Comparison of ENCODE assay signal across 1 cellular context in the genomic region with DNA sequence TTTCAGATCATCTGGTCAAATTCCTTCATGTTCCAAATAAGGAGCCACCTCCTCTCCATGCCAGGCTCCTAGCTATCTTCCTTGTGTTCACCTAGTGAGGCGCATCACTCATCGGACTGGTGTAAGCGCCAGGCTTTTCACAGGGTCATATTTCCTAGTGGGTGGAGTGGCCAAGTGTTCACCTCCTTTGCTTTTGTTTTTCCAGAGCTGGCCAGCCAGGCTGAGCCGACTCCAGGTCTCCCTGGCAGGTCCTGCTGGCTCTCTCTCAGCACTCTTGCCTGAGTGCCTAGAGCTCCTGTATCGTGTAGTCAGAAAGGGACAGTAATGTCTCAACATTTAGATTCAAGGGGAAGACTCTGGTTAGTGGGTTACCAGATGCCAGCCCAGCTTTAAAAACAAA.
TF ChIP-seq lines count a peak whose summit lies in the region.

No MANE protein-coding gene starts in this region.

TF ChIP-seq in HepG2, 621 proteins besides CTCF, POLR2A, EP300 and RAD21:
- TF ChIP-seq IRX3 (CRISPR knock-in tag; IDR thresholded peaks at IDR 0.05; ENCODE audit: borderline replicate concordance, low read depth) (no peak), DPF2 (CRISPR knock-in tag; IDR thresholded peaks at IDR 0.05; ENCODE audit: borderline replicate concordance, low read depth) (no peak), ZNF547 (CRISPR knock-in tag; IDR thresholded peaks at IDR 0.05) (no peak), ZBTB21 (CRISPR knock-in tag; IDR thresholded peaks at IDR 0.05) (no peak), ZNF44 (CRISPR knock-in tag; IDR thresholded peaks at IDR 0.05) (no peak), ZNF282 (IDR thresholded peaks at IDR 0.05; ENCODE audit: partially characterized antibody) (no peak), ATAD3A (CRISPR knock-in tag; IDR thresholded peaks at IDR 0.05) (no peak)
